Comparison of ENCODE assay signal across 17 cellular contexts in genomic region chr2:218381916-218382366, GRCh38. TPM values are rescaled to one million over a fixed set of nuclear protein-coding genes. Genes with fewer than 3 reads are reported as not detected.
DNase-seq lines count a peak whose midpoint lies in the region; ATAC-seq and TF ChIP-seq lines count a peak whose summit lies in the region.
"Had no signal": no experiment of that assay in that cellular context is flagged by ENCODE, and none has a peak within 500 bp of the region (broad histone marks: within the 10 kb centered on the region; RNA-seq: fewer than 3 reads in every experiment).

A gene with protein sequence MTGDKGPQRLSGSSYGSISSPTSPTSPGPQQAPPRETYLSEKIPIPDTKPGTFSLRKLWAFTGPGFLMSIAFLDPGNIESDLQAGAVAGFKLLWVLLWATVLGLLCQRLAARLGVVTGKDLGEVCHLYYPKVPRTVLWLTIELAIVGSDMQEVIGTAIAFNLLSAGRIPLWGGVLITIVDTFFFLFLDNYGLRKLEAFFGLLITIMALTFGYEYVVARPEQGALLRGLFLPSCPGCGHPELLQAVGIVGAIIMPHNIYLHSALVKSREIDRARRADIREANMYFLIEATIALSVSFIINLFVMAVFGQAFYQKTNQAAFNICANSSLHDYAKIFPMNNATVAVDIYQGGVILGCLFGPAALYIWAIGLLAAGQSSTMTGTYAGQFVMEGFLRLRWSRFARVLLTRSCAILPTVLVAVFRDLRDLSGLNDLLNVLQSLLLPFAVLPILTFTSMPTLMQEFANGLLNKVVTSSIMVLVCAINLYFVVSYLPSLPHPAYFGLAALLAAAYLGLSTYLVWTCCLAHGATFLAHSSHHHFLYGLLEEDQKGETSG (plus strand): TSS chr2:218382273. CDS start chr2:218382369, 96 bp downstream.

- no peaks in the 10 kb centered on the region for H3K4me1 Mint-ChIP-seq in chondrocyte (ENCODE audit: low read depth)

- peak within 1 kb of the TSS; percentile 36 for H3K27ac ChIP-seq in suprapubic skin

- WGBS in suprapubic skin, result 54% methylated on average over 10 of the region's 13 CpGs

- TF ChIP-seq CTCF in mucosa of descending colon (IDR thresholded peaks at IDR 0.05) (no peak), suprapubic skin (IDR thresholded peaks at IDR 0.05) (no peak), chondrocyte (IDR thresholded peaks at IDR 0.05) (no peak)

- no peaks in the 10 kb centered on the region for H3K9me3 Mint-ChIP-seq in chondrocyte (ENCODE audit: low read depth)
- H3K9me3 Mint-ChIP-seq: activated CD4-positive, alpha-beta memory T cell treated with anti-CD3 and anti-CD28 coated beads for 36 hours; activated naive CD4-positive, alpha-beta T cell treated with anti-CD3 and anti-CD28 coated beads, Interleukin-2, amount 50 U/mL, for 72 hours; nephron had no signal

- H3K4me1 ChIP-seq in mucosa of descending colon (ENCODE audit: low read depth) (no peaks in the 10 kb centered on the region), suprapubic skin (peaks cover 15% of the 10 kb centered on the region)
- H3K4me1 ChIP-seq: Caco-2, HAP-1 had no signal

- no peaks in the 10 kb centered on the region for H3K27me3 ChIP-seq in suprapubic skin
- H3K27me3 ChIP-seq: MG63 had no signal

- intact Hi-C loops in head of caudate nucleus (cut with DNase I), result no loop called here
- intact Hi-C loops in mucosa of descending colon (cut with DNase I, micrococcal nuclease), result no loop called here

- no peak within 1 kb of the TSS for H3K27ac Mint-ChIP-seq in chondrocyte (ENCODE audit: unreplicated experiment)
- H3K27ac Mint-ChIP-seq: activated CD4-positive, alpha-beta memory T cell treated with anti-CD3 and anti-CD28 coated beads for 36 hours had no signal

- H3K36me3 Mint-ChIP-seq in chondrocyte (ENCODE audit: low read depth), result no peaks in the 10 kb centered on the region
- H3K36me3 Mint-ChIP-seq: activated CD4-positive, alpha-beta memory T cell treated with anti-CD3 and anti-CD28 coated beads for 36 hours; activated naive CD4-positive, alpha-beta T cell treated with anti-CD3 and anti-CD28 coated beads, Interleukin-2, amount 50 U/mL, for 72 hours had no signal

- H3K36me3 ChIP-seq in mucosa of descending colon (ENCODE audit: low read depth) (no peaks in the 10 kb centered on the region), suprapubic skin (no peaks in the 10 kb centered on the region)
- H3K36me3 ChIP-seq: HAP-1, MG63 had no signal

- no peak within 1 kb of the TSS for H3K4me3 ChIP-seq in mucosa of descending colon
- peak within 1 kb of the TSS; percentile 26 for H3K4me3 ChIP-seq in suprapubic skin
- H3K4me3 ChIP-seq: HAP-1, MG63 had no signal

- H3K9me3 ChIP-seq in mucosa of descending colon (no peaks in the 10 kb centered on the region), suprapubic skin (no peaks in the 10 kb centered on the region)
- H3K9me3 ChIP-seq: Caco-2, HAP-1, MG63, SK-N-SH had no signal

- H3K4me3 Mint-ChIP-seq in chondrocyte (ENCODE audit: unreplicated experiment), result no peak within 1 kb of the TSS
- H3K4me3 Mint-ChIP-seq: activated CD4-positive, alpha-beta memory T cell treated with anti-CD3 and anti-CD28 coated beads for 36 hours; nephron had no signal

- H3K27me3 Mint-ChIP-seq in chondrocyte (ENCODE audit: low read depth), result peaks cover 2% of the 10 kb centered on the region

- TF ChIP-seq POLR2A in suprapubic skin (IDR thresholded peaks at IDR 0.05), result peak in 1 of 2 donors; percentile 45

- TF ChIP-seq EP300 in suprapubic skin (IDR thresholded peaks at IDR 0.05), result no peak

- DNase-seq in NOMO-1 treated with DMSO at 0.1 percent for 48 hours (lab: John Stamatoyannopoulos, UW; ENCODE audit: unreplicated experiment) (peak; percentile 62), head of caudate nucleus (peak in 25 of 42 donors; percentile 32 to 82 (median 53)), mucosa of descending colon (peak in 1 of 3 donors; percentile 72), suprapubic skin (ENCODE audit: low spot score in 2 of 2) (peak; percentile 81 to 86), chondrocyte (ENCODE audit: low spot score) (no peak)
- DNase-seq: activated CD4-positive, alpha-beta memory T cell treated with anti-CD3 and anti-CD28 coated beads for 36 hours; Caco-2; MG63; NCI-H774; SK-N-SH; stimulated activated CD4-positive, alpha-beta T cell treated with anti-CD3 and anti-CD28 coated beads, Interleukin-4, amount 100 ng/mL, for 24 hours had no signal

- ATAC-seq in mucosa of descending colon, result peak; percentile 56
- no peak for ATAC-seq in GM21515 (IDR thresholded peaks at IDR 0.05; ENCODE audit: unreplicated experiment)
- no peak for ATAC-seq in GM18520 (IDR thresholded peaks at IDR 0.05; ENCODE audit: unreplicated experiment)
- ATAC-seq in HG03442 (IDR thresholded peaks at IDR 0.05; ENCODE audit: unreplicated experiment), result no peak
- ATAC-seq: activated naive CD4-positive, alpha-beta T cell treated with anti-CD3 and anti-CD28 coated beads, Interleukin-2, amount 50 U/mL, for 72 hours had no signal

RNA-seq across cellular contexts. Expression of the gene that starts here (rescaled TPM):
- 1 to 10 TPM; 1.2 to 7.8 (median 5.3) TPM for total RNA-seq in mucosa of descending colon
- 10 to 100 TPM in 2 of 4 donors, 1 to 10 TPM in 1, under 1 TPM in 1; 0.78 to 16.1 (median 7.6) TPM for total RNA-seq in suprapubic skin
- 0.08 to 0.15 TPM (median 0.10 TPM) in 3 replicates for total RNA-seq in chondrocyte
- total RNA-seq: activated naive CD4-positive, alpha-beta T cell treated with anti-CD3 and anti-CD28 coated beads, Interleukin-2, amount 50 U/mL, for 72 hours had no signal
